Comparison of ENCODE assay signal across 25 cellular contexts in the genomic region with DNA sequence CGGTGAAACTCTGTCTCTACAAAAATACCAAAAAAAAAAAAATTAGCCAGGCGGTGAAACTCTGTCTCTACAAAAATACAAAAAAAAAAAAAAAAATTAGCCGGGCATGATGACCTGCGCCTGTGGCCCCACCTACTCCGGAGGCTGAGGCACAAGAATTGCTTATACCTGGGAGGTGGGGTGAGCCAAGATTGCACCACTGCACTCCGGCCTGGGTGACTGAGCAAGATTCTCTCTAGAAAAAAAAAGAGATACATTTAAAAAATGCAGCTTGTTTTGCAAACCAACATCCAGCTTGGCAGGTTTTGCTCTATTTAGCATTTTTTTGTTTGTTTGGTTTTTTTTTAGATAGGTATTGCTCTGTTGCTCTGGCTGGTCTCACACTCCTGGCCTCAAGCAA. TPM values are rescaled to one million over a fixed set of nuclear protein-coding genes. Genes with fewer than 3 reads are reported as not detected.
"Had no signal": no experiment of that assay in that cellular context is flagged by ENCODE, and none has a peak within 500 bp of the region (broad histone marks: within the 10 kb centered on the region; RNA-seq: fewer than 3 reads in every experiment).

No MANE protein-coding gene starts in this region.

- DNase-seq: activated CD4-positive, alpha-beta memory T cell treated with anti-CD3 and anti-CD28 coated beads, Interleukin-2, amount 10 ng/mL, durations not matched to agents 7 days and 5 days; activated CD4-positive, alpha-beta T cell treated with anti-CD3 and anti-CD28 coated beads, Interleukin-2, amount 50 U/mL, for 1 hour; activated CD4-positive, CD25-positive, alpha-beta regulatory T cell; activated gamma-delta T cell; activated naive CD4-positive, alpha-beta T cell treated with anti-CD3 and anti-CD28 coated beads for 36 hours; activated T-cell treated with anti-CD3 and anti-CD28 coated beads for 4 hours; activated T-cell treated with anti-CD3 and anti-CD28 coated beads, Interleukin-2, amount 50 U/mL, for 48 hours; amygdala; MG63; MV-4-11; NCI-H1092 treated with DMSO at 0.1 percent for 48 hours; NCI-H1417 treated with DMSO at 0.1 percent for 48 hours; NCI-H1694; NCI-H2029; NCI-H510A treated with DMSO at 0.1 percent for 48 hours; NCI-H69; PC-3; T-cell; T-helper 2 cell; T1000 had no signal

- H3K36me3 ChIP-seq: MG63 had no signal

- H3K27ac ChIP-seq: KMS-11, SK-N-MC had no signal

- ATAC-seq: activated T-helper 17 cell treated with anti-CD3 and anti-CD28 coated beads, Interleukin-2, amount 50 U/mL, for 72 hours; PC-3; Right ventricle myocardium inferior; T-cell had no signal

- H3K4me2 ChIP-seq: KMS-11 had no signal

- H3K27me3 ChIP-seq: MG63 had no signal

- H3K9ac ChIP-seq: KMS-11 had no signal

- H3K4me3 ChIP-seq: MG63, SK-N-MC had no signal

- H3K9me3 ChIP-seq: MG63 had no signal

RNA-seq across cellular contexts. Expression of gene GDF15, which starts 52.3 kb away (rescaled TPM):
- total RNA-seq: activated CD4-positive, alpha-beta memory T cell treated with anti-CD3 and anti-CD28 coated beads, Interleukin-2, amount 10 ng/mL, durations not matched to agents 7 days and 5 days; activated CD8-positive, alpha-beta memory T cell treated with anti-CD3 and anti-CD28 coated beads for 36 hours had no signal
